30 cellular contexts compared by ENCODE assay signal in the genomic region with DNA sequence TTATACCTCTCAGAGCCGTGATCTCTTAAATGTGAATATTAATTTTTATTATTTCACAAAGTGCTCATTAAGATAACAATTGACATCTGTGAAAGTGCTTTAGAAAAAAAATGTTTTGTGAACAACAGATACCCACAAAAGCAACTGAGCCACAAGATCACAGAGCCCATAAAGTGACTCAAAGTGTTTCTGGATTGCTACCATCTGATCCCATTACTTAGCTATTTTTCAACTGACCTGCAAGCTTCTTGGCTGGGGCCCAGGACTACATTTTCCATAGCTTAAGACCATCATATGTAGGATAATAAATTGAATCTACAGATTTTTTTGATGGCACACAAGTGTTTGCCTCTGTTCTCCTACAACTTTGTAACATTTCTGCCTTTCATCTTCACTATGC.
DNase-seq lines count a peak whose midpoint lies in the region; ATAC-seq and TF ChIP-seq lines count a peak whose summit lies in the region.
"Had no signal": no experiment of that assay in that cellular context is flagged by ENCODE, and none has a peak within 500 bp of the region (broad histone marks: within the 10 kb centered on the region; RNA-seq: fewer than 3 reads in every experiment).

No MANE protein-coding gene starts in this region.

- no peaks in the 10 kb centered on the region for H3K9me3 ChIP-seq in AG04450 (ENCODE audit: control insufficient read depth, insufficient read depth, low read length)
- H3K9me3 ChIP-seq: A549, gastroesophageal sphincter, MG63, right lobe of liver, tibial artery had no signal

- no peak overlapping the region for H3K4me3 ChIP-seq in AG04450 (ENCODE audit: low read depth, low read length)
- H3K4me3 ChIP-seq: A549, gastroesophageal sphincter, K562, lung, MG63, right lobe of liver, tibial artery had no signal

- intact Hi-C loops in posterior vena cava (cut with DNase I) = no loop called here
- intact Hi-C loops in posterior cingulate gyrus (cut with DNase I) = no loop called here

- POLR2A ChIA-PET in AG04450 (lab: Yijun Ruan, JAX) = no interaction called here

- CTCF ChIA-PET in AG04450 (lab: Charles Lee) = interaction anchor here (1.6 kb wide), 1 partner anchor 338 kb away, joined by 5 read pairs; no protein-coding TSS in a partner anchor

- peak; percentile 4 for DNase-seq in AG04450 (ENCODE audit: low read depth, low spot score)
- DNase-seq in ELR (ENCODE audit: low read depth) = peak; percentile 4
- peak; percentile 20 for DNase-seq in M059J (ENCODE audit: low read depth)
- peak; percentile 4 for DNase-seq in glomerular visceral epithelial cell (ENCODE audit: extremely low spot score)
- DNase-seq in posterior vena cava (ENCODE audit: low spot score) = no peak
- DNase-seq in posterior cingulate gyrus = no peak
- DNase-seq: activated CD4-positive, alpha-beta T cell treated with anti-CD3 and anti-CD28 coated beads, Interleukin-2, amount 50 U/mL, for 48 hours; activated CD4-positive, CD25-positive, alpha-beta regulatory T cell; activated gamma-delta T cell treated with Interleukin-2 at 50 U/mL for 16 hours; activated naive CD8-positive, alpha-beta T cell treated with anti-CD3 and anti-CD28 coated beads, Interleukin-2, amount 10 ng/mL, durations not matched to agents 7 days and 5 days; activated T-cell treated with anti-CD3 and anti-CD28 coated beads, Interleukin-2, amount 50 U/mL, for 48 hours; caudate nucleus; CD8-positive, alpha-beta memory T cell; endodermal cell; hypothalamus; left cardiac atrium; MG63; NCI-H1105 treated with DMSO at 0.1 percent for 48 hours; NCI-H1930; NK-92 treated with Interleukin-12 subunit alpha and Interleukin-12 subunit beta, amount 100 ng/mL, for 24 hours; right lobe of liver; stimulated activated CD4-positive, alpha-beta T cell treated with anti-CD3 and anti-CD28 coated beads, Interleukin-4, amount 100 ng/mL, for 24 hours; tibial artery had no signal

- H3K27ac ChIP-seq in AG04450 (ENCODE audit: low read depth, low read length) = peak overlapping the region; percentile 71
- H3K27ac ChIP-seq: A549, gastroesophageal sphincter, right lobe of liver had no signal

- H3K27me3 ChIP-seq in AG04450 (ENCODE audit: control insufficient read depth, insufficient read depth, low read length) = no peaks in the 10 kb centered on the region
- H3K27me3 ChIP-seq: gastroesophageal sphincter, MG63, right lobe of liver, tibial artery had no signal

- ATAC-seq in HG03039 (IDR thresholded peaks at IDR 0.05; ENCODE audit: unreplicated experiment) (no peak), HG03439 (IDR thresholded peaks at IDR 0.05; ENCODE audit: unreplicated experiment) (no peak)
- ATAC-seq: A549, gastroesophageal sphincter, HCT116, K562, left cardiac atrium, right lobe of liver had no signal

- TF ChIP-seq CTCF in AG04450 (IDR thresholded peaks at IDR 0.05; ENCODE audit: low read depth, low read length) = no peak

Comparison
In these comparisons a context has a peak if more than half of its experiments do, and no peak if none do; other contexts are left out.
1. DNase-seq: peak in AG04450 (single experiment), ELR (single experiment), M059J (single experiment) and glomerular visceral epithelial cell (single experiment); none in posterior vena cava (single experiment) and posterior cingulate gyrus (0 of 10).